ENCODE assay signal across 9 cellular contexts in the genomic region with DNA sequence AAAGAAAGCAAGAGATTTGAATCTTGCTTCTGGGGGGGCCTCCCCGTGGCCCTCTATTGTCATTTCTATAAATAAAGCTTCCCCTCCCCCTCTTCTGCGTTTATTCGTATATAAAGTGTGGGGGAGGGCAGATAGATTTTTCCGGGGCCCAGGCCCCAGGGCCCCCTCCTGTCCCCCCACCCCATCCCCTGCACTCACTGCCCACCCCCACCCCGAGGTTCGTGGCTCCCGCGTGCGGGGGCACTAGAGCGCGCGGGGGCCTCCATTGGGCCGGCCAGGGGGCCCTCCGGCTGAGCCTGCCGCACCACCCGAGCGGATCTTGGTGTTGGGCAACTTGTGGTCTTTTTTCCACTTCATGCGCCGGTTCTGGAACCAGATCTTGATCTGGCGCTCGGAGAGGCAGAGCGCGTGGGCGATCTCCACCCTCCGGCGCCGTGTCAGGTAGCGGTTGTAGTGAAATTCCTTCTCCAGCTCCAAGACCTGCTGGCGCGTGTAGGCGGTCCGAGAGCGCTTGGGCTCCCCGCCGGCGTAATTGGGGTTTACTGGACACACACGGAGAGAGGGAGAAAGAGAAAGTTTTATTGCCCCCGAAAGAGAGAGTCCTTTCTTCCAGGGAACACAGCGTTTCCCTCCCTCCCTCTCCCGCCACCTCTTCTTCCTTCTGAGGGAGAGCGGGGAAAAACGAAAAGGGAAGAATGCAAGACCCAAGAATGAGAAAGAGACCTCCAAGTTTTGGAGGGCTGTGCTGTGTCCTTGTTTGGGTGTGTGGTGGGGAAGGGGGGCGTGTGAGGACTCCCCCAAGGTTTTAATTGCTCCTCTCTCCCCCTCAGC. TPM values are rescaled to one million over a fixed set of nuclear protein-coding genes. Genes with fewer than 3 reads are reported as not detected.
DNase-seq lines count a peak whose midpoint lies in the region; ATAC-seq, FAIRE-seq and TF ChIP-seq lines count a peak whose summit lies in the region.
"Had no signal": no experiment of that assay in that cellular context is flagged by ENCODE, and none has a peak within 500 bp of the region (broad histone marks: within the 10 kb centered on the region; RNA-seq: fewer than 3 reads in every experiment).

No MANE protein-coding gene starts in this region.

- peak overlapping the region; percentile 81 for H3K9ac ChIP-seq in astrocyte (ENCODE audit: low read length)

- H3K9me3 ChIP-seq in astrocyte (ENCODE audit: insufficient read depth, low read depth, low read length): no peaks in the 10 kb centered on the region
- H3K9me3 ChIP-seq in vagina: no peaks in the 10 kb centered on the region

- H3K79me2 ChIP-seq in astrocyte (ENCODE audit: insufficient read depth, low read length): peaks cover 80% of the 10 kb centered on the region

- no peak for TF ChIP-seq POLR2A in vagina (IDR thresholded peaks at IDR 0.05)

- H3K4me2 ChIP-seq in astrocyte (ENCODE audit: low read length): peak overlapping the region; percentile 80

- H4K20me1 ChIP-seq in astrocyte (ENCODE audit: insufficient read depth, low read length): peaks cover 4% of the 10 kb centered on the region

- H3K27ac ChIP-seq in astrocyte (ENCODE audit: low read depth, low read length): peak overlapping the region; percentile 77
- H3K27ac ChIP-seq in vagina: peak overlapping the region; percentile 75

- TF ChIP-seq CTCF in astrocyte (IDR thresholded peaks at IDR 0.05; ENCODE audit: insufficient read depth, low read depth, low read length) (no peak), vagina (IDR thresholded peaks at IDR 0.05) (no peak)

- H3K4me3 ChIP-seq in astrocyte (ENCODE audit: insufficient read depth, low read depth, low read length) (peak overlapping the region; percentile 58), vagina (peak overlapping the region; percentile 50 to 52)

- H3K27me3 ChIP-seq in astrocyte (ENCODE audit: insufficient read depth, low read length) (peaks cover 89% of the 10 kb centered on the region), vagina (no peaks in the 10 kb centered on the region)

- peak; percentile 33 to 78 for ATAC-seq in left cardiac atrium
- ATAC-seq in Right ventricle myocardium superior (ENCODE audit: poor library complexity): no peak
- ATAC-seq in memory B cell (ENCODE audit: low read depth): no peak

- no peak overlapping the region for H2AFZ ChIP-seq in astrocyte (ENCODE audit: low read depth, low read length)

- H3K4me1 ChIP-seq in astrocyte (ENCODE audit: insufficient read depth, low read length) (peaks cover 17% of the 10 kb centered on the region), vagina (peaks cover 40% of the 10 kb centered on the region)

- peaks cover 3% of the 10 kb centered on the region for H3K36me3 Mint-ChIP-seq in astrocyte (ENCODE audit: low read depth, unreplicated experiment)
- peaks cover 2% of the 10 kb centered on the region for H3K36me3 Mint-ChIP-seq in memory B cell

- intact Hi-C loops in left cardiac atrium (cut with DNase I) (no loop called here), Right ventricle myocardium superior (cut with DNase I) (no loop called here), vagina (cut with DNase I) (loop anchor here (2.0 kb wide), 1 partner anchor 34 kb away; no protein-coding TSS in a partner anchor)

- peaks cover 58% of the 10 kb centered on the region for H3K27me3 Mint-ChIP-seq in astrocyte (ENCODE audit: low read depth, unreplicated experiment)
- H3K27me3 Mint-ChIP-seq in memory B cell: peaks cover 18% of the 10 kb centered on the region

- no peaks in the 10 kb centered on the region for H3K36me3 ChIP-seq in astrocyte (ENCODE audit: insufficient read depth, low read length)
- H3K36me3 ChIP-seq in vagina: no peaks in the 10 kb centered on the region

- H3K9me3 Mint-ChIP-seq in astrocyte (ENCODE audit: unreplicated experiment): peaks cover 25% of the 10 kb centered on the region
- no peaks in the 10 kb centered on the region for H3K9me3 Mint-ChIP-seq in memory B cell

- H3K27ac Mint-ChIP-seq in astrocyte (ENCODE audit: unreplicated experiment): no peak overlapping the region
- H3K27ac Mint-ChIP-seq in memory B cell: no peak overlapping the region

- H3K4me3 Mint-ChIP-seq in astrocyte (ENCODE audit: unreplicated experiment) (no peak overlapping the region), memory B cell (peak overlapping the region; percentile 41)

- no peak for DNase-seq in left cardiac atrium
- DNase-seq in Right ventricle myocardium superior: no peak
- DNase-seq in astrocyte (ENCODE audit: low read depth): peak; percentile 87
- no peak for DNase-seq in memory B cell (ENCODE audit: low spot score in 2 of 2)
- DNase-seq in vagina (ENCODE audit: extremely low spot score in 2 of 2): no peak
- DNase-seq in NCI-H187 (lab: John Stamatoyannopoulos, UW): no peak
- no peak for DNase-seq in NCI-H1105 treated with DMSO at 0.1 percent for 48 hours (lab: John Stamatoyannopoulos, UW)
- DNase-seq in SIG-M5 (lab: John Stamatoyannopoulos, UW): no peak

- H3K4me1 Mint-ChIP-seq in astrocyte (ENCODE audit: low read depth, unreplicated experiment) (no peaks in the 10 kb centered on the region), memory B cell (peaks cover 10% of the 10 kb centered on the region)

- no peak for FAIRE-seq in astrocyte (lab: Jason Lieb, UNC)
- FAIRE-seq: bronchial epithelial cell had no signal

RNA-seq across cellular contexts. Expression of a gene that starts 1.5 kb away (rescaled TPM):
- total RNA-seq in left cardiac atrium: 1 to 10 TPM in 1 of 2 donors, under 1 TPM in 1; 0.31 to 1.6 TPM
- 0.75 TPM for total RNA-seq in Right ventricle myocardium superior
- total RNA-seq in astrocyte: not detected in 2 replicates
- 1.5 TPM for total RNA-seq in vagina
- total RNA-seq: bronchial epithelial cell had no signal

RNA-seq across cellular contexts. Expression of a gene that starts 13.3 kb away (rescaled TPM):
- 1 to 10 TPM; 1.2 to 2.8 TPM for total RNA-seq in left cardiac atrium
- total RNA-seq in Right ventricle myocardium superior: 1.6 TPM
- total RNA-seq in astrocyte: not detected in 2 replicates
- 17.7 TPM for total RNA-seq in vagina
- total RNA-seq: bronchial epithelial cell had no signal

RNA-seq across cellular contexts. Expression of a gene that starts 16.9 kb away (rescaled TPM):
- under 1 TPM in 1 of 2 donors, not detected in 1; 0.41 TPM for total RNA-seq in left cardiac atrium
- total RNA-seq in Right ventricle myocardium superior: 0.13 TPM
- total RNA-seq in astrocyte: not detected in 2 replicates
- total RNA-seq in vagina: 0.74 TPM
- total RNA-seq: bronchial epithelial cell had no signal

RNA-seq across cellular contexts. Expression of a gene that starts 28.1 kb away (rescaled TPM):
- total RNA-seq in left cardiac atrium (1 to 10 TPM in 1 of 2 donors, under 1 TPM in 1; 0.63 to 2.2 TPM), Right ventricle myocardium superior (0.78 TPM), astrocyte (not detected in 2 replicates), vagina (1.2 TPM)
- total RNA-seq: bronchial epithelial cell had no signal

RNA-seq across cellular contexts. Expression of a gene that starts 31.8 kb away (rescaled TPM):
- total RNA-seq in left cardiac atrium (1 to 10 TPM; 6.1 to 6.7 TPM), Right ventricle myocardium superior (2.7 TPM), astrocyte (0.41 and 1.8 TPM in 2 replicates), vagina (14.2 TPM)
- total RNA-seq: bronchial epithelial cell had no signal

Comparison
In these comparisons a context has a peak if more than half of its experiments do, and no peak if none do; other contexts are left out.
1. ATAC-seq: peak in left cardiac atrium (2 of 2); none in Right ventricle myocardium superior (single experiment) and memory B cell (single experiment).